ENCODE assay signal across 8 cellular contexts in the genomic region with DNA sequence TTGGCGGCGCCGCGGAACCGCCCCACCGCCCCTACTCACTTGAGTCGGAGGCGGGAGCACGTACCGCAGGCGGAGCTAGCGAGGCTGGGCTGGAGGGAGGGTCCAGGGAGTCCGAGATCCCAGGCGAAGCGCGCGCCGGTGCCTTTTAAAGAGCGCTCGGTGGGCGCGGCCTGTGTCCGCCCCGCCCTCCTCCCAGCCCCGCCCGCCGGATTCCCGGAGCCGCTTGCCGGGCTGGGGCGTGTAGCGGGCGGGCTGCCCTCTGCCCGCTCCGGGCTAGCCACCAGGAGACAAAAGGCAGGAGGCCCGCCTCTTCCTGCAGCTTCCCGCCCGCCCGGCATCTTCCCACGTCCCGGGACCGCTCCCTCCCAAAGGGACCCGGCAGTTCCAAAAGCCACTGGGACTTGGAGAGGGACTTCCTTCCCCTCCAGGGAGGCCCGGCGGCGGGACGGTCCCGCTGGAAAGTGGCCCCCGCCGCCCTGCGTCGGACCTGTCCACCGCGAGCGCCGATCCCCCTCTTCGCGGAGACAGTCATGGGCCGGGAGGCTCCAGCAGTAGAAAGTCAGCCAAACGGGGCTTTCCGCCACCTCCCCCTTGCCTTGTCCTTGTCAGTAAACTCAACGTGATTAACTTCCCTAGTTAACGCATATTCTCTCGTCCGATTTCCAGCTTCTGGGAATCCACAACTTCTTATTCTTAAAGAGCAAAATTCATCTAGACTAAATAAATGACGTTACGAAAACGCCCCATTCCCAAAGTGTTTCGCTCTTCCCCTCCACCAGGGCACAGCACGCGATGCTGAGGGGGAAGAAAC. TPM values are rescaled to one million over a fixed set of nuclear protein-coding genes. Genes with fewer than 3 reads are reported as not detected.
DNase-seq lines count a peak whose midpoint lies in the region; ATAC-seq and TF ChIP-seq lines count a peak whose summit lies in the region.

A gene (minus strand): TSS at position 121 of the 811 bp plus-strand sequence. CDS start 12,759 bp downstream, outside the sequence.

- no peaks in the 10 kb centered on the region for H3K36me3 ChIP-seq in effector memory CD4-positive, alpha-beta T cell (ENCODE audit: control insufficient read depth, insufficient read depth, low read length)

- peaks cover 22% of the 10 kb centered on the region for H3K27me3 ChIP-seq in effector memory CD4-positive, alpha-beta T cell (replicated peaks; ENCODE audit: control insufficient read depth, insufficient read depth, low read length, poor library complexity, severe bottlenecking)

- peak within 1 kb of the TSS; percentile 77 for H3K27ac ChIP-seq in C4-2B
- no peak within 1 kb of the TSS for H3K27ac ChIP-seq in effector memory CD4-positive, alpha-beta T cell (ENCODE audit: insufficient read depth, low read length, poor library complexity, severe bottlenecking)

- peak within 1 kb of the TSS; percentile 54 for H3K4me3 ChIP-seq in effector memory CD4-positive, alpha-beta T cell (ENCODE audit: insufficient read depth, low read depth, low read length, poor library complexity, severe bottlenecking)

- intact Hi-C loops in activated CD8-positive, alpha-beta T cell treated with anti-CD3 and anti-CD28 coated beads for 36 hours (cut with micrococcal nuclease) = no loop called here

- ATAC-seq in GM19328 (IDR thresholded peaks at IDR 0.05; ENCODE audit: unreplicated experiment) (peak; percentile 93), HG03460 (IDR thresholded peaks at IDR 0.05; ENCODE audit: unreplicated experiment) (peak; percentile 87)
- ATAC-seq in activated CD8-positive, alpha-beta T cell treated with anti-CD3 and anti-CD28 coated beads for 36 hours = peak; percentile 94

- no peaks in the 10 kb centered on the region for H3K9me3 ChIP-seq in effector memory CD4-positive, alpha-beta T cell (ENCODE audit: control insufficient read depth, low read length)

- no peak for TF ChIP-seq CTCF in C4-2B (conservative IDR thresholded peaks at IDR 0.05)
- no peak for TF ChIP-seq CTCF in activated CD8-positive, alpha-beta T cell treated with anti-CD3 and anti-CD28 coated beads for 36 hours (IDR thresholded peaks at IDR 0.05)

- no peak within 1 kb of the TSS for H3K27ac Mint-ChIP-seq in activated CD8-positive, alpha-beta T cell treated with anti-CD3 and anti-CD28 coated beads for 36 hours

- peaks cover 60% of the 10 kb centered on the region for H3K27me3 Mint-ChIP-seq in activated CD8-positive, alpha-beta T cell treated with anti-CD3 and anti-CD28 coated beads for 36 hours

- POLR2A ChIA-PET in activated CD8-positive, alpha-beta T cell treated with anti-CD3 and anti-CD28 coated beads for 36 hours (lab: Charles Lee) = interaction anchor here (0.6 to 1.8 kb wide), 2 partner anchors 12 to 80 kb away, joined by 3 to 7 read pairs; no protein-coding TSS in a partner anchor

- H3K4me3 Mint-ChIP-seq in activated CD8-positive, alpha-beta T cell treated with anti-CD3 and anti-CD28 coated beads for 36 hours = peak within 1 kb of the TSS; percentile 79

- H3K9me3 Mint-ChIP-seq in activated CD8-positive, alpha-beta T cell treated with anti-CD3 and anti-CD28 coated beads for 36 hours = no peaks in the 10 kb centered on the region

- peaks cover 10% of the 10 kb centered on the region for H3K4me1 Mint-ChIP-seq in activated CD8-positive, alpha-beta T cell treated with anti-CD3 and anti-CD28 coated beads for 36 hours (ENCODE audit: low read depth)

- no peaks in the 10 kb centered on the region for H3K36me3 Mint-ChIP-seq in activated CD8-positive, alpha-beta T cell treated with anti-CD3 and anti-CD28 coated beads for 36 hours (ENCODE audit: low read depth)

- CTCF ChIA-PET in activated CD8-positive, alpha-beta T cell treated with anti-CD3 and anti-CD28 coated beads for 36 hours (lab: Charles Lee) = interaction anchor here (2.2 kb wide), 1 partner anchor 132 kb away, joined by 5 read pairs; no protein-coding TSS in a partner anchor

- DNase-seq in NCI-H748 treated with DMSO at 0.1 percent for 48 hours (lab: John Stamatoyannopoulos, UW) (peak; percentile 87), lung microvascular endothelial cell (ENCODE audit: low read depth in 2 of 2) (peak; percentile 80 to 91)
- peak; percentile 80 for DNase-seq in activated CD8-positive, alpha-beta T cell treated with anti-CD3 and anti-CD28 coated beads for 36 hours
- DNase-seq in effector memory CD4-positive, alpha-beta T cell = peak; percentile 4 to 24 (median 21)
- DNase-seq in stimulated activated CD4-positive, alpha-beta T cell treated with anti-CD3 and anti-CD28 coated beads, TNF-alpha, amount 100 ng/mL, for 48 hours (ENCODE audit: low read depth in 3 of 3) = peak; percentile 38 to 58 (median 44)

- peaks cover 7% of the 10 kb centered on the region for H3K4me1 ChIP-seq in effector memory CD4-positive, alpha-beta T cell (ENCODE audit: control insufficient read depth, insufficient read depth, low read length, poor library complexity, severe bottlenecking)

RNA-seq across cellular contexts. Expression of the gene that starts here (rescaled TPM):
- 1 to 10 TPM; 1.2 to 1.8 TPM for total RNA-seq in activated CD8-positive, alpha-beta T cell treated with anti-CD3 and anti-CD28 coated beads for 36 hours
- total RNA-seq in lung microvascular endothelial cell = 8.3 and 15.1 TPM in 2 replicates

Comparison
In these comparisons a context has a peak if more than half of its experiments do, and no peak if none do; other contexts are left out.
1. DNase-seq: peak in every context shown above with its lines; median percentile 87 in NCI-H748 treated with DMSO at 0.1 percent for 48 hours; 86 in lung microvascular endothelial cell; 80 in activated CD8-positive, alpha-beta T cell treated with anti-CD3 and anti-CD28 coated beads for 36 hours; 44 in stimulated activated CD4-positive, alpha-beta T cell treated with anti-CD3 and anti-CD28 coated beads, TNF-alpha, amount 100 ng/mL, for 48 hours; 21 in effector memory CD4-positive, alpha-beta T cell.